ENCODE assay signal across 8 cellular contexts in genomic region chr12:132622437-132623071, GRCh38. TPM values are rescaled to one million over a fixed set of nuclear protein-coding genes. Genes with fewer than 3 reads are reported as not detected.
DNase-seq lines count a peak whose midpoint lies in the region; ATAC-seq and TF ChIP-seq lines count a peak whose summit lies in the region.

No MANE protein-coding gene starts in this region.

- H3K9me3 ChIP-seq in PC-3 (ENCODE audit: low read length): no peaks in the 10 kb centered on the region
- peaks cover 0 to under 1% (median 0%) of the 10 kb centered on the region in 3 experiments for H3K9me3 ChIP-seq in naive thymus-derived CD4-positive, alpha-beta T cell (ENCODE audit: control insufficient read depth in 2 of 3, low read length in 3 of 3)

- intact Hi-C loops in PC-3 (cut with micrococcal nuclease): no loop called here
- intact Hi-C loops in naive thymus-derived CD4-positive, alpha-beta T cell (cut with micrococcal nuclease): no loop called here
- intact Hi-C loops in activated CD4-positive, alpha-beta T cell treated with anti-CD3 and anti-CD28 coated beads, Interleukin-2, amount 10 ng/mL, durations not matched to agents 24 days and 14 days (cut with micrococcal nuclease): no loop called here

- no peaks in the 10 kb centered on the region for H3K9me2 ChIP-seq in PC-3 (replicated peaks; ENCODE audit: low read length)

- peak overlapping the region; percentile 27 for H3K27ac ChIP-seq in PC-3 (ENCODE audit: low read length)
- no peak overlapping the region for H3K27ac ChIP-seq in naive thymus-derived CD4-positive, alpha-beta T cell (ENCODE audit: low read depth, low read length)

- H3K27me3 ChIP-seq in BJ (ENCODE audit: control insufficient read depth, insufficient read depth, low read length) (peaks cover 11% of the 10 kb centered on the region), PC-3 (ENCODE audit: low read length) (peaks cover 13% of the 10 kb centered on the region)
- peaks cover 0 to 6% of the 10 kb centered on the region in 2 donors for H3K27me3 ChIP-seq in naive thymus-derived CD4-positive, alpha-beta T cell (ENCODE audit: control insufficient read depth in 2 of 2, insufficient read depth in 2 of 2, low read length in 2 of 2)

- no peaks in the 10 kb centered on the region for H3F3A ChIP-seq in PC-3 (ENCODE audit: low read length, unreplicated experiment)

- peaks cover 7 to 10% (median 8%) of the 10 kb centered on the region in 5 donors for H3K27me3 Mint-ChIP-seq in naive thymus-derived CD4-positive, alpha-beta T cell
- H3K27me3 Mint-ChIP-seq in activated CD4-positive, alpha-beta T cell treated with anti-CD3 and anti-CD28 coated beads, Interleukin-2, amount 10 ng/mL, durations not matched to agents 24 days and 14 days: peaks cover 6% of the 10 kb centered on the region

- H3K4me3 Mint-ChIP-seq in naive thymus-derived CD4-positive, alpha-beta T cell: no peak overlapping the region
- no peak overlapping the region for H3K4me3 Mint-ChIP-seq in activated CD4-positive, alpha-beta T cell treated with anti-CD3 and anti-CD28 coated beads, Interleukin-2, amount 10 ng/mL, durations not matched to agents 24 days and 14 days

- H3K4me1 ChIP-seq in PC-3 (ENCODE audit: insufficient read depth, low read length): peaks cover 18% of the 10 kb centered on the region
- no peaks in the 10 kb centered on the region for H3K4me1 ChIP-seq in naive thymus-derived CD4-positive, alpha-beta T cell (ENCODE audit: control insufficient read depth in 2 of 2, insufficient read depth in 2 of 2, low read length in 2 of 2)

- H3K36me3 Mint-ChIP-seq in naive thymus-derived CD4-positive, alpha-beta T cell: peaks cover 0 to 8% (median 4%) of the 10 kb centered on the region in 5 donors
- peaks cover 16% of the 10 kb centered on the region for H3K36me3 Mint-ChIP-seq in activated CD4-positive, alpha-beta T cell treated with anti-CD3 and anti-CD28 coated beads, Interleukin-2, amount 10 ng/mL, durations not matched to agents 24 days and 14 days (ENCODE audit: low read depth)

- TF ChIP-seq CTCF in BJ (IDR thresholded peaks at IDR 0.05; ENCODE audit: insufficient read depth, low read depth, low read length): no peak
- TF ChIP-seq CTCF in PC-3 (conservative IDR thresholded peaks at IDR 0.05; ENCODE audit: low read depth, low read length): no peak
- no peak for TF ChIP-seq CTCF in epithelial cell of esophagus (IDR thresholded peaks at IDR 0.05; ENCODE audit: insufficient read depth, low read depth, low read length, missing control alignments)

- H2AFZ ChIP-seq in PC-3 (ENCODE audit: low read length): no peak overlapping the region

- ATAC-seq in PC-3 (peak; percentile 44), GM18861 (IDR thresholded peaks at IDR 0.05; ENCODE audit: unreplicated experiment) (no peak)
- ATAC-seq in naive thymus-derived CD4-positive, alpha-beta T cell: peak; percentile 32

- H3K9me3 Mint-ChIP-seq in naive thymus-derived CD4-positive, alpha-beta T cell: peaks cover 0 to 5% (median 0%) of the 10 kb centered on the region in 11 donors
- peaks cover 2% of the 10 kb centered on the region for H3K9me3 Mint-ChIP-seq in activated CD4-positive, alpha-beta T cell treated with anti-CD3 and anti-CD28 coated beads, Interleukin-2, amount 10 ng/mL, durations not matched to agents 24 days and 14 days

- H3K4me3 ChIP-seq in BJ (ENCODE audit: low read depth, low read length) (no peak overlapping the region), PC-3 (ENCODE audit: low read length) (no peak overlapping the region), epithelial cell of esophagus (ENCODE audit: low read length) (no peak overlapping the region)
- no peak overlapping the region for H3K4me3 ChIP-seq in naive thymus-derived CD4-positive, alpha-beta T cell (ENCODE audit: low read length)

- peak overlapping the region; percentile 30 for H3K4me2 ChIP-seq in PC-3 (ENCODE audit: low read length)

- H3K27ac Mint-ChIP-seq in naive thymus-derived CD4-positive, alpha-beta T cell: no peak overlapping the region
- no peak overlapping the region for H3K27ac Mint-ChIP-seq in activated CD4-positive, alpha-beta T cell treated with anti-CD3 and anti-CD28 coated beads, Interleukin-2, amount 10 ng/mL, durations not matched to agents 24 days and 14 days

- no TSS peak for BruUV-seq in PC-3 (replicated peaks; lab: Mats Ljungman, UMichigan)

- H3K79me2 ChIP-seq in PC-3 (ENCODE audit: low read length): no peaks in the 10 kb centered on the region

- H3K9ac ChIP-seq in PC-3 (ENCODE audit: low read length): no peak overlapping the region

- DNase-seq in BJ (ENCODE audit: low read depth) (peak; percentile 31), PC-3 (peak; percentile 49), epithelial cell of esophagus (ENCODE audit: low read depth) (peak; percentile 44), cerebellar nuclear complex (lab: John Stamatoyannopoulos, UW) (no peak), KG1 (lab: John Stamatoyannopoulos, UW) (no peak)
- no peak for DNase-seq in naive thymus-derived CD4-positive, alpha-beta T cell
- DNase-seq in activated CD4-positive, alpha-beta T cell treated with anti-CD3 and anti-CD28 coated beads, Interleukin-2, amount 10 ng/mL, durations not matched to agents 24 days and 14 days: no peak

- POLR2A ChIA-PET in BJ (lab: Charles Lee) (no interaction called here), PC-3 (lab: Charles Lee; ENCODE audit: unreplicated experiment) (no interaction called here)
- POLR2A ChIA-PET in naive thymus-derived CD4-positive, alpha-beta T cell (lab: Charles Lee): no interaction called here

- CTCF ChIA-PET in BJ (lab: Yijun Ruan, JAX) (interaction anchor here (1.1 to 4.1 kb wide), 5 partner anchors 9 to 207 kb away, joined by 3 to 27 read pairs (median 5); no protein-coding TSS in a partner anchor), PC-3 (lab: Charles Lee) (no interaction called here)
- CTCF ChIA-PET in naive thymus-derived CD4-positive, alpha-beta T cell (lab: Charles Lee): no interaction called here

- H3K36me3 ChIP-seq in BJ (ENCODE audit: control insufficient read depth, insufficient read depth, low read length) (peaks cover 4% of the 10 kb centered on the region), PC-3 (ENCODE audit: low read depth, low read length) (peaks cover 7% of the 10 kb centered on the region; the same call in 1 of the 2 replicates)
- peaks cover 0 to 23% (median 0%) of the 10 kb centered on the region in 3 experiments for H3K36me3 ChIP-seq in naive thymus-derived CD4-positive, alpha-beta T cell (ENCODE audit: control insufficient read depth in 2 of 3, insufficient read depth in 3 of 3, low read length in 3 of 3)

- no peaks in the 10 kb centered on the region for H4K20me1 ChIP-seq in PC-3 (ENCODE audit: low read length)

- H3K4me1 Mint-ChIP-seq in naive thymus-derived CD4-positive, alpha-beta T cell: peaks cover 3 to 11% (median 8%) of the 10 kb centered on the region in 7 donors
- H3K4me1 Mint-ChIP-seq in activated CD4-positive, alpha-beta T cell treated with anti-CD3 and anti-CD28 coated beads, Interleukin-2, amount 10 ng/mL, durations not matched to agents 24 days and 14 days: peaks cover 3% of the 10 kb centered on the region

RNA-seq across cellular contexts. Expression of gene P2RX2, which starts 4.0 kb away (rescaled TPM):
- not detected in 2 replicates for polyA plus RNA-seq in BJ (2011; rRNA removed)
- polyA minus RNA-seq in BJ (2011; rRNA and poly(A)+ RNA removed): not detected in 2 replicates
- not detected in 2 replicates for total RNA-seq in PC-3 (2014; rRNA removed)
- under 1 TPM in 1 of 5 experiments, not detected in 4; 0.32 TPM for total RNA-seq in naive thymus-derived CD4-positive, alpha-beta T cell
- not detected for polyA plus RNA-seq in naive thymus-derived CD4-positive, alpha-beta T cell
- not detected in 2 replicates for total RNA-seq in activated CD4-positive, alpha-beta T cell treated with anti-CD3 and anti-CD28 coated beads, Interleukin-2, amount 10 ng/mL, durations not matched to agents 24 days and 14 days

RNA-seq across cellular contexts. Expression of gene LRCOL1, which starts 12.2 kb away (rescaled TPM):
- polyA plus RNA-seq in BJ (2011; rRNA removed): 0.11 and 0.15 TPM in 2 replicates
- polyA minus RNA-seq in BJ (2011; rRNA and poly(A)+ RNA removed): not detected in 2 replicates
- not detected in 2 replicates for total RNA-seq in PC-3 (2014; rRNA removed)
- total RNA-seq in naive thymus-derived CD4-positive, alpha-beta T cell: not detected
- polyA plus RNA-seq in naive thymus-derived CD4-positive, alpha-beta T cell: not detected
- not detected in 2 replicates for total RNA-seq in activated CD4-positive, alpha-beta T cell treated with anti-CD3 and anti-CD28 coated beads, Interleukin-2, amount 10 ng/mL, durations not matched to agents 24 days and 14 days

Comparison
In these comparisons a context has a peak if more than half of its experiments do, and no peak if none do; other contexts are left out.
1. DNase-seq: peak in BJ (single experiment), PC-3 (single experiment) and epithelial cell of esophagus (single experiment); none in naive thymus-derived CD4-positive, alpha-beta T cell (0 of 9), cerebellar nuclear complex (0 of 2), KG1 (single experiment) and activated CD4-positive, alpha-beta T cell treated with anti-CD3 and anti-CD28 coated beads, Interleukin-2, amount 10 ng/mL, durations not matched to agents 24 days and 14 days (single experiment).